ENCODE assay signal across 1 cellular context in the genomic region with DNA sequence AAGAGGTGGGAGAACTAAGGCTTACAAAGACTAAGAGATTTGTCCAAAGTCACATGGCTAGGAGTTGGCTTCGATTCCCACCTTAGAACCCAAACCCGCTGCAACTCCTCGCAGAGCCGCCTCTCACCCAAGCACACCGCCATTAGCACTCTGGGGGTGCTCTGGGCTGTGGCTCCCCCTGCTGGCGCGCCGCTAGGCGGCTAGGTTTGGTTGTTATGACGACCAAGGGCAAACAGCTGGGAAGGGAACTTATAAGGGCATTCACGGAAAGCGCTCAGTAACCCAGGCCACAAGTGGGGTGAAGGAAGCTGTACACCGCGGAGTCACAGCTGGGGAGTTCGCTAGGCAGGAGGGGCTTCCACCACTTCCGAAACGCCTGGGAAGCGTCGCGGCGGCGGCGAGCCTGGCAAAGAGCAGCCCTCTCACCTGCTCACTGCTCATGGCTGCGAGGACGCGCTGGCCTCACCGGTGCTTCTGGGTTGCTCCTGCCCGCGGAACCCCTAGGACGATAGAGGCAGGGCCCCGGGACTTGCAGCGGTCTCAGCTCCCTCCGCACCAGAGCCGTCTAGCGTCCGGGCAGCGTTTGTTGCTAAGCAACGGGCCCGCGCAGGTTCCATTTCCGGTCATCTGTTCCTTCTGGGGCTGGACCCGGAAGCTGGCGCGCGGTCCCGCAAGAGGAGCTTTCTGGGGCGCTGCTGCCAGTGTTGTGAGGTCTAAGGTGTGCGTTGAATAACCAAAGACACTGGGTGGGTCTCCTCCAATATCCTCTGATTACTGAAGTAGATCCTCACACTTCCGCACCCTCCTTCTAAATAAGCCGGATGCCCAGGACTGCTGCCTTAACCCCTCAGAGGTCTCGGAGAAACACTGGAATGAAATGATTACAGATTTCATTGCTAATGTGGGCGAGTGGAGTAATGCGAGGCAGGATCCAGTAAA.
A peak's percentile ranks its signal among the peaks of the same experiment; 100 is the strongest.
TF ChIP-seq lines count a peak whose summit lies in the region.

A gene (minus strand): TSS at position 567 of the 939 bp plus-strand sequence. CDS start 126 bp downstream, at position 441.

TF ChIP-seq in K562, 482 proteins besides CTCF, POLR2A, EP300 and RAD21 (continued from another document and continues in another):
- TF ChIP-seq, protein P1, sequence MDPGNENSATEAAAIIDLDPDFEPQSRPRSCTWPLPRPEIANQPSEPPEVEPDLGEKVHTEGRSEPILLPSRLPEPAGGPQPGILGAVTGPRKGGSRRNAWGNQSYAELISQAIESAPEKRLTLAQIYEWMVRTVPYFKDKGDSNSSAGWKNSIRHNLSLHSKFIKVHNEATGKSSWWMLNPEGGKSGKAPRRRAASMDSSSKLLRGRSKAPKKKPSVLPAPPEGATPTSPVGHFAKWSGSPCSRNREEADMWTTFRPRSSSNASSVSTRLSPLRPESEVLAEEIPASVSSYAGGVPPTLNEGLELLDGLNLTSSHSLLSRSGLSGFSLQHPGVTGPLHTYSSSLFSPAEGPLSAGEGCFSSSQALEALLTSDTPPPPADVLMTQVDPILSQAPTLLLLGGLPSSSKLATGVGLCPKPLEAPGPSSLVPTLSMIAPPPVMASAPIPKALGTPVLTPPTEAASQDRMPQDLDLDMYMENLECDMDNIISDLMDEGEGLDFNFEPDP (CRISPR knock-in tag; IDR thresholded peaks at IDR 0.05) = no peak
- TF ChIP-seq, protein P2, sequence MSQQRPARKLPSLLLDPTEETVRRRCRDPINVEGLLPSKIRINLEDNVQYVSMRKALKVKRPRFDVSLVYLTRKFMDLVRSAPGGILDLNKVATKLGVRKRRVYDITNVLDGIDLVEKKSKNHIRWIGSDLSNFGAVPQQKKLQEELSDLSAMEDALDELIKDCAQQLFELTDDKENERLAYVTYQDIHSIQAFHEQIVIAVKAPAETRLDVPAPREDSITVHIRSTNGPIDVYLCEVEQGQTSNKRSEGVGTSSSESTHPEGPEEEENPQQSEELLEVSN (IDR thresholded peaks at IDR 0.05; ENCODE audit: borderline replicate concordance in 1 of 2, extremely low read depth in 1 of 2, insufficient read depth in 1 of 2, insufficient read length in 1 of 2, low read depth in 1 of 2, low read length in 1 of 2, poor library complexity in 1 of 2, severe bottlenecking in 1 of 2) = peak; percentile 53 to 84
- TF ChIP-seq, protein P3, sequence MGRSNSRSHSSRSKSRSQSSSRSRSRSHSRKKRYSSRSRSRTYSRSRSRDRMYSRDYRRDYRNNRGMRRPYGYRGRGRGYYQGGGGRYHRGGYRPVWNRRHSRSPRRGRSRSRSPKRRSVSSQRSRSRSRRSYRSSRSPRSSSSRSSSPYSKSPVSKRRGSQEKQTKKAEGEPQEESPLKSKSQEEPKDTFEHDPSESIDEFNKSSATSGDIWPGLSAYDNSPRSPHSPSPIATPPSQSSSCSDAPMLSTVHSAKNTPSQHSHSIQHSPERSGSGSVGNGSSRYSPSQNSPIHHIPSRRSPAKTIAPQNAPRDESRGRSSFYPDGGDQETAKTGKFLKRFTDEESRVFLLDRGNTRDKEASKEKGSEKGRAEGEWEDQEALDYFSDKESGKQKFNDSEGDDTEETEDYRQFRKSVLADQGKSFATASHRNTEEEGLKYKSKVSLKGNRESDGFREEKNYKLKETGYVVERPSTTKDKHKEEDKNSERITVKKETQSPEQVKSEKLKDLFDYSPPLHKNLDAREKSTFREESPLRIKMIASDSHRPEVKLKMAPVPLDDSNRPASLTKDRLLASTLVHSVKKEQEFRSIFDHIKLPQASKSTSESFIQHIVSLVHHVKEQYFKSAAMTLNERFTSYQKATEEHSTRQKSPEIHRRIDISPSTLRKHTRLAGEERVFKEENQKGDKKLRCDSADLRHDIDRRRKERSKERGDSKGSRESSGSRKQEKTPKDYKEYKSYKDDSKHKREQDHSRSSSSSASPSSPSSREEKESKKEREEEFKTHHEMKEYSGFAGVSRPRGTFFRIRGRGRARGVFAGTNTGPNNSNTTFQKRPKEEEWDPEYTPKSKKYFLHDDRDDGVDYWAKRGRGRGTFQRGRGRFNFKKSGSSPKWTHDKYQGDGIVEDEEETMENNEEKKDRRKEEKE (IDR thresholded peaks at IDR 0.05; ENCODE audit: borderline replicate concordance in 1 of 2, control insufficient read depth in 1 of 2, low read depth in 2 of 2, low read length in 1 of 2) = no peak
- TF ChIP-seq ASH1L (IDR thresholded peaks at IDR 0.05; ENCODE audit: borderline replicate concordance, low read depth, partially characterized antibody) (no peak), DDX20 (tag; IDR thresholded peaks at IDR 0.05; ENCODE audit: low read depth) (no peak), SREBF1 (IDR thresholded peaks at IDR 0.05; ENCODE audit: borderline replicate concordance, low read depth, low read length) (no peak), CHCHD3 (CRISPR knock-in tag; IDR thresholded peaks at IDR 0.05) (no peak), ZNF3 (CRISPR knock-in tag; IDR thresholded peaks at IDR 0.05) (no peak), BHLHE40 (IDR thresholded peaks at IDR 0.05; ENCODE audit: low read length) (no peak), ZNF184 (CRISPR knock-in tag; IDR thresholded peaks at IDR 0.05) (no peak), BACH1 (tag; IDR thresholded peaks at IDR 0.05) (no peak), ATF1 (CRISPR knock-in tag; IDR thresholded peaks at IDR 0.05) (no peak), ATF1 (tag; IDR thresholded peaks at IDR 0.05) (peak; percentile 41; the same call in 1 of the 2 replicates), SOX6 (IDR thresholded peaks at IDR 0.05) (peak; percentile 26; the same call in 1 of the 2 replicates), L3MBTL2 (IDR thresholded peaks at IDR 0.05) (peak; percentile 87), NFIC (IDR thresholded peaks at IDR 0.05) (peak; percentile 90), GTF2E2 (tag; IDR thresholded peaks at IDR 0.05) (peak; percentile 14; the same call in 1 of the 2 replicates), RBFOX2 (IDR thresholded peaks at IDR 0.05; ENCODE audit: low read depth, low read length) (peak; percentile 65), RBM17 (IDR thresholded peaks at IDR 0.05; ENCODE audit: borderline replicate concordance, low read depth, low read length) (no peak), ZNF584 (CRISPR knock-in tag; IDR thresholded peaks at IDR 0.05; ENCODE audit: low read depth) (no peak), SMAD1 (IDR thresholded peaks at IDR 0.05; ENCODE audit: low read depth, low read length, partially characterized antibody) (no peak), SRSF7 (optimal IDR thresholded peaks at IDR 0.05; ENCODE audit: low read depth, low read length) (no peak), TAF9B (IDR thresholded peaks at IDR 0.05; ENCODE audit: partially characterized antibody) (no peak), PTBP1 (IDR thresholded peaks at IDR 0.05; ENCODE audit: low read depth, low read length) (no peak), SMC3 (conservative IDR thresholded peaks at IDR 0.05; ENCODE audit: insufficient read depth, low read depth, low read length) (0 out of 2 replicates have a peak, but pooled peaks have one; percentile 14), MBD2 (IDR thresholded peaks at IDR 0.05; ENCODE audit: borderline replicate concordance, low read depth) (no peak), KDM1A (IDR thresholded peaks at IDR 0.05) (no peak), ELF1 (tag; IDR thresholded peaks at IDR 0.05) (peak; percentile 96), NONO (IDR thresholded peaks at IDR 0.05; ENCODE audit: low read depth in 2 of 2, low read length in 1 of 2) (no peak), ZSCAN29 (IDR thresholded peaks at IDR 0.05) (no peak), XRCC3 (IDR thresholded peaks at IDR 0.05) (no peak)
- TF ChIP-seq, protein P4, sequence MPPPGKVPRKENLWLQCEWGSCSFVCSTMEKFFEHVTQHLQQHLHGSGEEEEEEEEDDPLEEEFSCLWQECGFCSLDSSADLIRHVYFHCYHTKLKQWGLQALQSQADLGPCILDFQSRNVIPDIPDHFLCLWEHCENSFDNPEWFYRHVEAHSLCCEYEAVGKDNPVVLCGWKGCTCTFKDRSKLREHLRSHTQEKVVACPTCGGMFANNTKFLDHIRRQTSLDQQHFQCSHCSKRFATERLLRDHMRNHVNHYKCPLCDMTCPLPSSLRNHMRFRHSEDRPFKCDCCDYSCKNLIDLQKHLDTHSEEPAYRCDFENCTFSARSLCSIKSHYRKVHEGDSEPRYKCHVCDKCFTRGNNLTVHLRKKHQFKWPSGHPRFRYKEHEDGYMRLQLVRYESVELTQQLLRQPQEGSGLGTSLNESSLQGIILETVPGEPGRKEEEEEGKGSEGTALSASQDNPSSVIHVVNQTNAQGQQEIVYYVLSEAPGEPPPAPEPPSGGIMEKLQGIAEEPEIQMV (tag; conservative IDR thresholded peaks at IDR 0.05; ENCODE audit: low read depth) = no peak
- TF ChIP-seq, protein P5, sequence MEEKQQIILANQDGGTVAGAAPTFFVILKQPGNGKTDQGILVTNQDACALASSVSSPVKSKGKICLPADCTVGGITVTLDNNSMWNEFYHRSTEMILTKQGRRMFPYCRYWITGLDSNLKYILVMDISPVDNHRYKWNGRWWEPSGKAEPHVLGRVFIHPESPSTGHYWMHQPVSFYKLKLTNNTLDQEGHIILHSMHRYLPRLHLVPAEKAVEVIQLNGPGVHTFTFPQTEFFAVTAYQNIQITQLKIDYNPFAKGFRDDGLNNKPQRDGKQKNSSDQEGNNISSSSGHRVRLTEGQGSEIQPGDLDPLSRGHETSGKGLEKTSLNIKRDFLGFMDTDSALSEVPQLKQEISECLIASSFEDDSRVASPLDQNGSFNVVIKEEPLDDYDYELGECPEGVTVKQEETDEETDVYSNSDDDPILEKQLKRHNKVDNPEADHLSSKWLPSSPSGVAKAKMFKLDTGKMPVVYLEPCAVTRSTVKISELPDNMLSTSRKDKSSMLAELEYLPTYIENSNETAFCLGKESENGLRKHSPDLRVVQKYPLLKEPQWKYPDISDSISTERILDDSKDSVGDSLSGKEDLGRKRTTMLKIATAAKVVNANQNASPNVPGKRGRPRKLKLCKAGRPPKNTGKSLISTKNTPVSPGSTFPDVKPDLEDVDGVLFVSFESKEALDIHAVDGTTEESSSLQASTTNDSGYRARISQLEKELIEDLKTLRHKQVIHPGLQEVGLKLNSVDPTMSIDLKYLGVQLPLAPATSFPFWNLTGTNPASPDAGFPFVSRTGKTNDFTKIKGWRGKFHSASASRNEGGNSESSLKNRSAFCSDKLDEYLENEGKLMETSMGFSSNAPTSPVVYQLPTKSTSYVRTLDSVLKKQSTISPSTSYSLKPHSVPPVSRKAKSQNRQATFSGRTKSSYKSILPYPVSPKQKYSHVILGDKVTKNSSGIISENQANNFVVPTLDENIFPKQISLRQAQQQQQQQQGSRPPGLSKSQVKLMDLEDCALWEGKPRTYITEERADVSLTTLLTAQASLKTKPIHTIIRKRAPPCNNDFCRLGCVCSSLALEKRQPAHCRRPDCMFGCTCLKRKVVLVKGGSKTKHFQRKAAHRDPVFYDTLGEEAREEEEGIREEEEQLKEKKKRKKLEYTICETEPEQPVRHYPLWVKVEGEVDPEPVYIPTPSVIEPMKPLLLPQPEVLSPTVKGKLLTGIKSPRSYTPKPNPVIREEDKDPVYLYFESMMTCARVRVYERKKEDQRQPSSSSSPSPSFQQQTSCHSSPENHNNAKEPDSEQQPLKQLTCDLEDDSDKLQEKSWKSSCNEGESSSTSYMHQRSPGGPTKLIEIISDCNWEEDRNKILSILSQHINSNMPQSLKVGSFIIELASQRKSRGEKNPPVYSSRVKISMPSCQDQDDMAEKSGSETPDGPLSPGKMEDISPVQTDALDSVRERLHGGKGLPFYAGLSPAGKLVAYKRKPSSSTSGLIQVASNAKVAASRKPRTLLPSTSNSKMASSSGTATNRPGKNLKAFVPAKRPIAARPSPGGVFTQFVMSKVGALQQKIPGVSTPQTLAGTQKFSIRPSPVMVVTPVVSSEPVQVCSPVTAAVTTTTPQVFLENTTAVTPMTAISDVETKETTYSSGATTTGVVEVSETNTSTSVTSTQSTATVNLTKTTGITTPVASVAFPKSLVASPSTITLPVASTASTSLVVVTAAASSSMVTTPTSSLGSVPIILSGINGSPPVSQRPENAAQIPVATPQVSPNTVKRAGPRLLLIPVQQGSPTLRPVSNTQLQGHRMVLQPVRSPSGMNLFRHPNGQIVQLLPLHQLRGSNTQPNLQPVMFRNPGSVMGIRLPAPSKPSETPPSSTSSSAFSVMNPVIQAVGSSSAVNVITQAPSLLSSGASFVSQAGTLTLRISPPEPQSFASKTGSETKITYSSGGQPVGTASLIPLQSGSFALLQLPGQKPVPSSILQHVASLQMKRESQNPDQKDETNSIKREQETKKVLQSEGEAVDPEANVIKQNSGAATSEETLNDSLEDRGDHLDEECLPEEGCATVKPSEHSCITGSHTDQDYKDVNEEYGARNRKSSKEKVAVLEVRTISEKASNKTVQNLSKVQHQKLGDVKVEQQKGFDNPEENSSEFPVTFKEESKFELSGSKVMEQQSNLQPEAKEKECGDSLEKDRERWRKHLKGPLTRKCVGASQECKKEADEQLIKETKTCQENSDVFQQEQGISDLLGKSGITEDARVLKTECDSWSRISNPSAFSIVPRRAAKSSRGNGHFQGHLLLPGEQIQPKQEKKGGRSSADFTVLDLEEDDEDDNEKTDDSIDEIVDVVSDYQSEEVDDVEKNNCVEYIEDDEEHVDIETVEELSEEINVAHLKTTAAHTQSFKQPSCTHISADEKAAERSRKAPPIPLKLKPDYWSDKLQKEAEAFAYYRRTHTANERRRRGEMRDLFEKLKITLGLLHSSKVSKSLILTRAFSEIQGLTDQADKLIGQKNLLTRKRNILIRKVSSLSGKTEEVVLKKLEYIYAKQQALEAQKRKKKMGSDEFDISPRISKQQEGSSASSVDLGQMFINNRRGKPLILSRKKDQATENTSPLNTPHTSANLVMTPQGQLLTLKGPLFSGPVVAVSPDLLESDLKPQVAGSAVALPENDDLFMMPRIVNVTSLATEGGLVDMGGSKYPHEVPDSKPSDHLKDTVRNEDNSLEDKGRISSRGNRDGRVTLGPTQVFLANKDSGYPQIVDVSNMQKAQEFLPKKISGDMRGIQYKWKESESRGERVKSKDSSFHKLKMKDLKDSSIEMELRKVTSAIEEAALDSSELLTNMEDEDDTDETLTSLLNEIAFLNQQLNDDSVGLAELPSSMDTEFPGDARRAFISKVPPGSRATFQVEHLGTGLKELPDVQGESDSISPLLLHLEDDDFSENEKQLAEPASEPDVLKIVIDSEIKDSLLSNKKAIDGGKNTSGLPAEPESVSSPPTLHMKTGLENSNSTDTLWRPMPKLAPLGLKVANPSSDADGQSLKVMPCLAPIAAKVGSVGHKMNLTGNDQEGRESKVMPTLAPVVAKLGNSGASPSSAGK (IDR thresholded peaks at IDR 0.05) = peak; percentile 85
- TF ChIP-seq, protein P6, sequence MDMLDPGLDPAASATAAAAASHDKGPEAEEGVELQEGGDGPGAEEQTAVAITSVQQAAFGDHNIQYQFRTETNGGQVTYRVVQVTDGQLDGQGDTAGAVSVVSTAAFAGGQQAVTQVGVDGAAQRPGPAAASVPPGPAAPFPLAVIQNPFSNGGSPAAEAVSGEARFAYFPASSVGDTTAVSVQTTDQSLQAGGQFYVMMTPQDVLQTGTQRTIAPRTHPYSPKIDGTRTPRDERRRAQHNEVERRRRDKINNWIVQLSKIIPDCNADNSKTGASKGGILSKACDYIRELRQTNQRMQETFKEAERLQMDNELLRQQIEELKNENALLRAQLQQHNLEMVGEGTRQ (CRISPR knock-in tag; IDR thresholded peaks at IDR 0.05) = peak; percentile 49
- TF ChIP-seq, protein P7, sequence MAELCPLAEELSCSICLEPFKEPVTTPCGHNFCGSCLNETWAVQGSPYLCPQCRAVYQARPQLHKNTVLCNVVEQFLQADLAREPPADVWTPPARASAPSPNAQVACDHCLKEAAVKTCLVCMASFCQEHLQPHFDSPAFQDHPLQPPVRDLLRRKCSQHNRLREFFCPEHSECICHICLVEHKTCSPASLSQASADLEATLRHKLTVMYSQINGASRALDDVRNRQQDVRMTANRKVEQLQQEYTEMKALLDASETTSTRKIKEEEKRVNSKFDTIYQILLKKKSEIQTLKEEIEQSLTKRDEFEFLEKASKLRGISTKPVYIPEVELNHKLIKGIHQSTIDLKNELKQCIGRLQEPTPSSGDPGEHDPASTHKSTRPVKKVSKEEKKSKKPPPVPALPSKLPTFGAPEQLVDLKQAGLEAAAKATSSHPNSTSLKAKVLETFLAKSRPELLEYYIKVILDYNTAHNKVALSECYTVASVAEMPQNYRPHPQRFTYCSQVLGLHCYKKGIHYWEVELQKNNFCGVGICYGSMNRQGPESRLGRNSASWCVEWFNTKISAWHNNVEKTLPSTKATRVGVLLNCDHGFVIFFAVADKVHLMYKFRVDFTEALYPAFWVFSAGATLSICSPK (IDR thresholded peaks at IDR 0.05; ENCODE audit: borderline replicate concordance) = no peak
